ENCODE assay signal across 15 cellular contexts in the genomic region with DNA sequence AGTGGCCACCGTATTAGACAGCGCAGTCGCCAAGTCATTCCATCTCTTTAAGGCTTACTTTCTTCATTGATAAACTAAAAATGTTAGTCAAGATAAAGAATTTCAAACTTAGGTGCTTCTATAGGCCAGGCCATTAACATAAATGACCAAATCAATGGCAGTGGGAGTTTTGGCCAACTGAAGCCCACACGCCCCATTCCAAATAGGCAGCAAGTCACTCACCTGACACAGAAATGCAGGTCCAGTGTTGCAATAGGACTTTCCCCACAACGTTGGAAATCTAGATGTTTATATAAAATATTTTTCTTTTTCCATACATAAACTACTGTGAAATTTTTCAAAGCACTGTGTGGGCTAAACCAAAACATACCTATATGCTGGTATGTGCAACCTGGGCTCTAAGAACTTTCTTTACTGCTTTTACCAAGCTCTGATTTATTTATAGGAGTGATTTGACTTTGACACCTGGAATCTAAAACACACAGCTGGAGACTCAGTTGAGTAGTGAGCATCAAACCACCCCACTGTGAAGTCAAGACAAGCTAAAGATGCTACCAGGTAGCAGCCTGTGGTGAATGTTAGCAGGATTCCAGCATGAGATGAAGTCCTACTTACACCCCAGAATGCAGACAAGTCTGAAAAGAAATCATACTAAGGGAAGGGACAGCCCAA.
"Had no signal": no experiment of that assay in that cellular context is flagged by ENCODE, and none has a peak within 500 bp of the region (broad histone marks: within the 10 kb centered on the region; RNA-seq: fewer than 3 reads in every experiment).

No MANE protein-coding gene starts in this region.

- H3K36me3 ChIP-seq: colonic mucosa, esophagus muscularis mucosa, lower lobe of right lung, neural progenitor cell, ovary, thoracic aorta had no signal

- DNase-seq: activated B cell treated with CpG ODN at 0.5 μM for 24 hours; activated CD4-positive, alpha-beta T cell treated with anti-CD3 and anti-CD28 coated beads, Interleukin-2, amount 10 ng/mL, durations not matched to agents 24 days and 14 days; activated CD8-positive, alpha-beta memory T cell treated with anti-CD3 and anti-CD28 coated beads, Interleukin-2, amount 50 U/mL, for 48 hours; activated gamma-delta T cell; activated T-cell treated with anti-CD3 and anti-CD28 coated beads, Interleukin-2, amount 50 U/mL, for 72 hours; amniotic stem cell; central memory CD4-positive, alpha-beta T cell; colonic mucosa; lower lobe of right lung; ovary had no signal

- H3K4me2 ChIP-seq: hepatocyte, neural progenitor cell had no signal

- H3K9ac ChIP-seq: neural progenitor cell had no signal

- H3K9me3 ChIP-seq: colonic mucosa, esophagus muscularis mucosa, lower lobe of right lung, ovary, thoracic aorta had no signal

- H3K4me3 ChIP-seq: colonic mucosa, esophagus muscularis mucosa, hepatocyte, lower lobe of right lung, neural progenitor cell, ovary, thoracic aorta had no signal

- H2AFZ ChIP-seq: hepatocyte, neural progenitor cell had no signal

- H3K4me1 ChIP-seq: colonic mucosa, lower lobe of right lung had no signal

- H3K27me3 ChIP-seq: colonic mucosa, esophagus muscularis mucosa, hepatocyte, neural progenitor cell had no signal

- ATAC-seq: activated T-cell treated with anti-CD3 and anti-CD28 coated beads, Interleukin-2, amount 50 U/mL, for 72 hours; lower lobe of right lung; stimulated activated effector memory CD8-positive, alpha-beta T cell treated with anti-CD3 and anti-CD28 coated beads, Interleukin-12 subunit alpha, Interleukin-12 subunit beta, amount 100 ng/mL, for 72 hours had no signal

- H3K27ac ChIP-seq: colonic mucosa, esophagus muscularis mucosa, hepatocyte, lower lobe of right lung, neural progenitor cell, ovary, thoracic aorta had no signal
